8 cellular contexts compared by ENCODE assay signal in genomic region chr16:31351937-31352315, GRCh38. TPM values are rescaled to one million over a fixed set of nuclear protein-coding genes. Genes with fewer than 3 reads are reported as not detected.
A peak's percentile ranks its signal among the peaks of the same experiment; 100 is the strongest.
DNase-seq lines count a peak whose midpoint lies in the region; ATAC-seq and TF ChIP-seq lines count a peak whose summit lies in the region.
"Had no signal": no experiment of that assay in that cellular context is flagged by ENCODE, and none has a peak within 500 bp of the region (broad histone marks: within the 10 kb centered on the region; RNA-seq: fewer than 3 reads in every experiment).

No MANE protein-coding gene starts in this region.

- intact Hi-C loops in sciatic nerve (cut with DNase I) = no loop called here

- no peak overlapping the region for H3K4me3 ChIP-seq in MM.1S (ENCODE audit: low read length)

- no peaks in the 10 kb centered on the region for H3F3A ChIP-seq in MM.1S (ENCODE audit: insufficient read depth, low read length)

- H2AFZ ChIP-seq in MM.1S (ENCODE audit: low read length) = no peak overlapping the region

- no peaks in the 10 kb centered on the region for H3K9me2 ChIP-seq in MM.1S (replicated peaks; ENCODE audit: insufficient read depth, low read length)

- peak; percentile 27 for ATAC-seq in sciatic nerve
- ATAC-seq in GM21529 (IDR thresholded peaks at IDR 0.05; ENCODE audit: unreplicated experiment) = no peak
- ATAC-seq in HG03342 (IDR thresholded peaks at IDR 0.05; ENCODE audit: unreplicated experiment) = no peak

- no peaks in the 10 kb centered on the region; the same call in 1 of the 2 replicates for H3K4me1 ChIP-seq in MM.1S (ENCODE audit: low read length)

- H3K79me2 ChIP-seq in MM.1S (ENCODE audit: low read length) = no peaks in the 10 kb centered on the region

- no peaks in the 10 kb centered on the region for H3K9me3 ChIP-seq in MM.1S (replicated peaks; ENCODE audit: insufficient read depth, low read length)

- H3K27ac ChIP-seq in MM.1S (ENCODE audit: low read length) = no peak overlapping the region
- peak overlapping the region; percentile 62 for H3K27ac ChIP-seq in caudate nucleus (ENCODE audit: low read depth, low read length)

- no peak overlapping the region for H3K9ac ChIP-seq in MM.1S (ENCODE audit: low read length)

- peaks cover 82% of the 10 kb centered on the region for H3K27me3 ChIP-seq in MM.1S (replicated peaks; ENCODE audit: insufficient read depth, low read length)

- DNase-seq in EL (peak; percentile 19), MM.1S (no peak), caudate nucleus (lab: John Stamatoyannopoulos, UW) (no peak), sciatic nerve (ENCODE audit: low spot score) (peak; percentile 53), DMS153 (lab: John Stamatoyannopoulos, UW) (no peak)

- H4K20me1 ChIP-seq in MM.1S (ENCODE audit: insufficient read depth, low read length) = no peaks in the 10 kb centered on the region

- H3K36me3 ChIP-seq in MM.1S (replicated peaks; ENCODE audit: insufficient read depth, low read length) = no peaks in the 10 kb centered on the region

- TF ChIP-seq CTCF in MM.1S (IDR thresholded peaks at IDR 0.05; ENCODE audit: low read length) = no peak

- peak overlapping the region; percentile 10; the same call in 1 of the 2 replicates for H3K4me2 ChIP-seq in MM.1S (ENCODE audit: low read depth, low read length)

RNA-seq across cellular contexts. Expression of gene ITGAX, which starts 3.0 kb away (rescaled TPM):
- 41.1 TPM for total RNA-seq in sciatic nerve
- total RNA-seq: RPMI7951 had no signal

RNA-seq across cellular contexts. Expression of gene ITGAD, which starts 41.2 kb away (rescaled TPM):
- 0.89 TPM for total RNA-seq in sciatic nerve
- total RNA-seq: RPMI7951 had no signal

Comparison
In these comparisons a context has a peak if more than half of its experiments do, and no peak if none do; other contexts are left out.
1. DNase-seq: peak in EL (single experiment) and sciatic nerve (single experiment); none in MM.1S (single experiment), caudate nucleus (0 of 61) and DMS153 (single experiment).